11 cellular contexts compared by ENCODE assay signal in the genomic region with DNA sequence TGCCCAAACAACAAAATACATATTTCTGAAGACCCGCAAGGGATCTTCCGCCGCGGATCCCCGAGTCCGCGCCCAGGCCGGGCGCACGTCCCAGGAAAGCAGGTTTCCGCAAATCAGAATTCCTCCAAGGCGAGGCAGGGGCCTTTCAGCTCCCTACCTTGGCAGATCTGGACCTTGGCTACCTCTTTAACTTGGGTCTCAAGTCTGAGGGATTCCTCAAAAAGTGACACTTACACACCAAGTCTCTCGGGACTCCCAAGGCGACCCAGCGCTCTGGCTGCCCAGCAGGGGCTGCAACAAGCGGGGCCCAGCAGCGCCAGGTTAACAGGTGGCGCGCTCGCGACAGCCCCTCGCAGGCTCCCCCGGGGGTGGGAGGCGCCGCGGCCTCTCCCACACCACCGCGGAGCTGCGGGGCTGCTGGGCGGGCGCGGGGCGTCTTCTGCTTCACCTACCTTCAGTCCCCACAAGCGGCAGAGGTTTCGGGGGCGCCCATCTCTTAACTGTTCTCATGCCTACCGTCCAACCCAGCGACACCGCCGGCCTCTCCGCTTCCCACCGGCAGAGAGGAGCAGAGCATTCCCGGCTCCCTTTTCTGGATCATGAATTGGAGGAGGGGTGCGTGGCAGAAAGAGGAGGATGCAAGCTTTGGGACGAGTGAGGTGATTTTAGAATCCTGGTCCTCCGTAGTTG. TPM values are rescaled to one million over a fixed set of nuclear protein-coding genes. Genes with fewer than 3 reads are reported as not detected.
DNase-seq lines count a peak whose midpoint lies in the region; ATAC-seq and TF ChIP-seq lines count a peak whose summit lies in the region.
"Had no signal": no experiment of that assay in that cellular context is flagged by ENCODE, and none has a peak within 500 bp of the region (broad histone marks: within the 10 kb centered on the region; RNA-seq: fewer than 3 reads in every experiment).

No MANE protein-coding gene starts in this region.

- DNase-seq in NCI-H1092 treated with DMSO at 0.1 percent for 48 hours (lab: John Stamatoyannopoulos, UW): peak; percentile 36
- no peak for DNase-seq in NCI-H1092 (lab: John Stamatoyannopoulos, UW)
- DNase-seq in fibroblast of mammary gland (ENCODE audit: low read depth): no peak
- no peak for DNase-seq in activated effector memory CD4-positive, alpha-beta T cell treated with anti-CD3 and anti-CD28 coated beads, Interleukin-2, amount 50 U/mL, for 16 hours
- no peak for DNase-seq in nucleus accumbens (lab: John Stamatoyannopoulos, UW)
- DNase-seq: 8988T, NCI-H187 treated with DMSO at 0.1 percent for 48 hours had no signal

- H3K9me3 Mint-ChIP-seq in IgD-negative memory B cell: peaks cover 7 to 21% (median 18%) of the 10 kb centered on the region in 3 donors

- no peaks in the 10 kb centered on the region for H3K4me1 ChIP-seq in rectal smooth muscle tissue (ENCODE audit: control insufficient read depth, insufficient read depth, low read length)

- no peak for ATAC-seq in SK-N-SH treated with all-trans-retinoic acid at 6 μM for 48 hours

- TF ChIP-seq CTCF in fibroblast of mammary gland (conservative IDR thresholded peaks at IDR 0.05; ENCODE audit: control insufficient read depth, insufficient read depth, low read depth, low read length): no peak

- H3K27me3 ChIP-seq in rectal smooth muscle tissue (ENCODE audit: control insufficient read depth, insufficient read depth, low read length): peaks cover 57% of the 10 kb centered on the region

- H3K4me1 Mint-ChIP-seq in IgD-negative memory B cell: peaks cover 13 to 29% (median 13%) of the 10 kb centered on the region in 3 donors

- H3K27ac Mint-ChIP-seq in IgD-negative memory B cell: peak overlapping the region in 2 of 3 donors; percentile 83 to 95

- peak overlapping the region; percentile 41 for H3K4me3 ChIP-seq in fibroblast of mammary gland (ENCODE audit: control insufficient read depth, low read depth, low read length)
- peak overlapping the region; percentile 10 for H3K4me3 ChIP-seq in rectal smooth muscle tissue (ENCODE audit: low read length)

- no peak overlapping the region for H3K27ac ChIP-seq in rectal smooth muscle tissue (ENCODE audit: low read depth, low read length)
- H3K27ac ChIP-seq: neutrophil had no signal

- H3K36me3 ChIP-seq in rectal smooth muscle tissue (ENCODE audit: control insufficient read depth, insufficient read depth, low read length): no peaks in the 10 kb centered on the region
- H3K36me3 ChIP-seq: neutrophil had no signal

- H3K9ac ChIP-seq in rectal smooth muscle tissue (ENCODE audit: low read length): no peak overlapping the region

- H3K4me3 Mint-ChIP-seq in IgD-negative memory B cell: peak overlapping the region in 2 of 4 donors; percentile 8 to 55

- peaks cover 69% of the 10 kb centered on the region for H3K27me3 Mint-ChIP-seq in IgD-negative memory B cell

- peaks cover 4% of the 10 kb centered on the region for H3K36me3 Mint-ChIP-seq in IgD-negative memory B cell

TF ChIP-seq in SK-N-SH treated with all-trans-retinoic acid at 6 μM for 48 hours, 23 proteins besides CTCF, POLR2A, EP300 and RAD21:
- TF ChIP-seq, protein P1, sequence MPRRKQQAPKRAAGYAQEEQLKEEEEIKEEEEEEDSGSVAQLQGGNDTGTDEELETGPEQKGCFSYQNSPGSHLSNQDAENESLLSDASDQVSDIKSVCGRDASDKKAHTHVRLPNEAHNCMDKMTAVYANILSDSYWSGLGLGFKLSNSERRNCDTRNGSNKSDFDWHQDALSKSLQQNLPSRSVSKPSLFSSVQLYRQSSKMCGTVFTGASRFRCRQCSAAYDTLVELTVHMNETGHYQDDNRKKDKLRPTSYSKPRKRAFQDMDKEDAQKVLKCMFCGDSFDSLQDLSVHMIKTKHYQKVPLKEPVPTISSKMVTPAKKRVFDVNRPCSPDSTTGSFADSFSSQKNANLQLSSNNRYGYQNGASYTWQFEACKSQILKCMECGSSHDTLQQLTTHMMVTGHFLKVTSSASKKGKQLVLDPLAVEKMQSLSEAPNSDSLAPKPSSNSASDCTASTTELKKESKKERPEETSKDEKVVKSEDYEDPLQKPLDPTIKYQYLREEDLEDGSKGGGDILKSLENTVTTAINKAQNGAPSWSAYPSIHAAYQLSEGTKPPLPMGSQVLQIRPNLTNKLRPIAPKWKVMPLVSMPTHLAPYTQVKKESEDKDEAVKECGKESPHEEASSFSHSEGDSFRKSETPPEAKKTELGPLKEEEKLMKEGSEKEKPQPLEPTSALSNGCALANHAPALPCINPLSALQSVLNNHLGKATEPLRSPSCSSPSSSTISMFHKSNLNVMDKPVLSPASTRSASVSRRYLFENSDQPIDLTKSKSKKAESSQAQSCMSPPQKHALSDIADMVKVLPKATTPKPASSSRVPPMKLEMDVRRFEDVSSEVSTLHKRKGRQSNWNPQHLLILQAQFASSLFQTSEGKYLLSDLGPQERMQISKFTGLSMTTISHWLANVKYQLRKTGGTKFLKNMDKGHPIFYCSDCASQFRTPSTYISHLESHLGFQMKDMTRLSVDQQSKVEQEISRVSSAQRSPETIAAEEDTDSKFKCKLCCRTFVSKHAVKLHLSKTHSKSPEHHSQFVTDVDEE (CRISPR knock-in tag; IDR thresholded peaks at IDR 0.05): no peak
- no peak for TF ChIP-seq OSR1 (CRISPR knock-in tag; IDR thresholded peaks at IDR 0.05)
- no peak for TF ChIP-seq ZNF70 (CRISPR knock-in tag; IDR thresholded peaks at IDR 0.05)
- no peak for TF ChIP-seq GLIS3 (CRISPR knock-in tag; IDR thresholded peaks at IDR 0.05)
- TF ChIP-seq CSDC2 (CRISPR knock-in tag; IDR thresholded peaks at IDR 0.05): no peak
- no peak for TF ChIP-seq TOX (CRISPR knock-in tag; IDR thresholded peaks at IDR 0.05; ENCODE audit: borderline replicate concordance)
- no peak for TF ChIP-seq ARNTL (CRISPR knock-in tag; IDR thresholded peaks at IDR 0.05; ENCODE audit: borderline replicate concordance, low read depth)
- TF ChIP-seq ZNF565 (CRISPR knock-in tag; conservative IDR thresholded peaks at IDR 0.05; ENCODE audit: low read depth): no peak
- TF ChIP-seq RARB (CRISPR knock-in tag; IDR thresholded peaks at IDR 0.05): no peak
- TF ChIP-seq, protein P2, sequence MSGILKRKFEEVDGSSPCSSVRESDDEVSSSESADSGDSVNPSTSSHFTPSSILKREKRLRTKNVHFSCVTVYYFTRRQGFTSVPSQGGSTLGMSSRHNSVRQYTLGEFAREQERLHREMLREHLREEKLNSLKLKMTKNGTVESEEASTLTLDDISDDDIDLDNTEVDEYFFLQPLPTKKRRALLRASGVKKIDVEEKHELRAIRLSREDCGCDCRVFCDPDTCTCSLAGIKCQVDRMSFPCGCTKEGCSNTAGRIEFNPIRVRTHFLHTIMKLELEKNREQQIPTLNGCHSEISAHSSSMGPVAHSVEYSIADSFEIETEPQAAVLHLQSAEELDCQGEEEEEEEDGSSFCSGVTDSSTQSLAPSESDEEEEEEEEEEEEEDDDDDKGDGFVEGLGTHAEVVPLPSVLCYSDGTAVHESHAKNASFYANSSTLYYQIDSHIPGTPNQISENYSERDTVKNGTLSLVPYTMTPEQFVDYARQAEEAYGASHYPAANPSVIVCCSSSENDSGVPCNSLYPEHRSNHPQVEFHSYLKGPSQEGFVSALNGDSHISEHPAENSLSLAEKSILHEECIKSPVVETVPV (CRISPR knock-in tag; IDR thresholded peaks at IDR 0.05): no peak

RNA-seq across cellular contexts. Expression of a gene that starts 0.4 kb away (rescaled TPM):
- polyA plus RNA-seq in IgD-negative memory B cell: not detected
